Comparison of ENCODE assay signal across 33 cellular contexts in genomic region chr4:53194727-53195126, GRCh38.
"Had no signal": no experiment of that assay in that cellular context is flagged by ENCODE, and none has a peak within 500 bp of the region (broad histone marks: within the 10 kb centered on the region; RNA-seq: fewer than 3 reads in every experiment).

No MANE protein-coding gene starts in this region.

- H3K9me3 ChIP-seq: ascending aorta had no signal

- H3K36me3 ChIP-seq: ascending aorta, cardiac muscle cell, WERI-Rb-1 had no signal

- H3K27ac Mint-ChIP-seq: activated CD4-positive, alpha-beta memory T cell treated with anti-CD3 and anti-CD28 coated beads, Interleukin-2, amount 10 ng/mL, durations not matched to agents 7 days and 5 days; activated CD8-positive, alpha-beta memory T cell treated with anti-CD3 and anti-CD28 coated beads, Interleukin-2, amount 10 ng/mL, durations not matched to agents 7 days and 5 days; activated naive CD4-positive, alpha-beta T cell treated with anti-CD3 and anti-CD28 coated beads, Interleukin-2, amount 10 ng/mL, durations not matched to agents 7 days and 5 days; activated naive CD8-positive, alpha-beta T cell had no signal

- H3K4me1 Mint-ChIP-seq: activated CD4-positive, alpha-beta memory T cell treated with anti-CD3 and anti-CD28 coated beads, Interleukin-2, amount 10 ng/mL, durations not matched to agents 7 days and 5 days; activated naive CD4-positive, alpha-beta T cell treated with anti-CD3 and anti-CD28 coated beads, Interleukin-2, amount 10 ng/mL, durations not matched to agents 7 days and 5 days; central memory CD8-positive, alpha-beta T cell had no signal

- H3K4me3 ChIP-seq: ascending aorta, cardiac muscle cell, K562, SK-N-MC had no signal

- H3K9me3 Mint-ChIP-seq: activated CD4-positive, alpha-beta memory T cell treated with anti-CD3 and anti-CD28 coated beads, Interleukin-2, amount 10 ng/mL, durations not matched to agents 7 days and 5 days; activated naive CD4-positive, alpha-beta T cell treated with anti-CD3 and anti-CD28 coated beads, Interleukin-2, amount 10 ng/mL, durations not matched to agents 7 days and 5 days; central memory CD8-positive, alpha-beta T cell had no signal

- H3K4me3 Mint-ChIP-seq: activated CD4-positive, alpha-beta memory T cell treated with anti-CD3 and anti-CD28 coated beads, Interleukin-2, amount 10 ng/mL, durations not matched to agents 7 days and 5 days; activated CD8-positive, alpha-beta memory T cell treated with anti-CD3 and anti-CD28 coated beads, Interleukin-2, amount 10 ng/mL, durations not matched to agents 7 days and 5 days; activated naive CD4-positive, alpha-beta T cell treated with anti-CD3 and anti-CD28 coated beads, Interleukin-2, amount 10 ng/mL, durations not matched to agents 7 days and 5 days; activated naive CD8-positive, alpha-beta T cell; central memory CD8-positive, alpha-beta T cell had no signal

- H3K4me1 ChIP-seq: ascending aorta had no signal

- H3K27me3 ChIP-seq: ascending aorta, cardiac muscle cell had no signal

- ATAC-seq: activated CD8-positive, alpha-beta memory T cell treated with anti-CD3 and anti-CD28 coated beads, Interleukin-2, amount 10 ng/mL, durations not matched to agents 7 days and 5 days; K562 had no signal

- H3K27me3 Mint-ChIP-seq: activated CD4-positive, alpha-beta memory T cell treated with anti-CD3 and anti-CD28 coated beads, Interleukin-2, amount 10 ng/mL, durations not matched to agents 7 days and 5 days; activated CD8-positive, alpha-beta memory T cell treated with anti-CD3 and anti-CD28 coated beads, Interleukin-2, amount 10 ng/mL, durations not matched to agents 7 days and 5 days; activated naive CD4-positive, alpha-beta T cell treated with anti-CD3 and anti-CD28 coated beads, Interleukin-2, amount 10 ng/mL, durations not matched to agents 7 days and 5 days; activated naive CD8-positive, alpha-beta T cell; central memory CD8-positive, alpha-beta T cell had no signal

- DNase-seq: activated CD4-positive, alpha-beta memory T cell treated with anti-CD3 and anti-CD28 coated beads, Interleukin-2, amount 10 ng/mL, durations not matched to agents 7 days and 5 days; activated CD4-positive, alpha-beta T cell treated with anti-CD3 and anti-CD28 coated beads for 1 hour; activated CD4-positive, alpha-beta T cell treated with anti-CD3 and anti-CD28 coated beads for 48 hours; activated CD4-positive, CD25-positive, alpha-beta regulatory T cell; activated CD8-positive, alpha-beta memory T cell treated with anti-CD3 and anti-CD28 coated beads for 24 hours; activated CD8-positive, alpha-beta memory T cell treated with anti-CD3 and anti-CD28 coated beads, Interleukin-2, amount 10 ng/mL, durations not matched to agents 7 days and 5 days; activated CD8-positive, alpha-beta memory T cell treated with anti-CD3 and anti-CD28 coated beads, Interleukin-2, amount 50 U/mL, for 48 hours; activated effector memory CD4-positive, alpha-beta T cell treated with Interleukin-2 at 50 U/mL for 16 hours; activated naive CD4-positive, alpha-beta T cell treated with anti-CD3 and anti-CD28 coated beads, Interleukin-2, amount 10 ng/mL, durations not matched to agents 7 days and 5 days; activated T-cell treated with anti-CD3 and anti-CD28 coated beads, Interleukin-2, amount 50 U/mL, for 48 hours; amniotic stem cell; NCI-H1092 treated with DMSO at 0.1 percent for 48 hours; NCI-H1417; NCI-H146; NCI-H187 treated with DMSO at 0.1 percent for 48 hours; NCI-H2081; NCI-H2171 treated with DMSO at 0.1 percent for 48 hours; NCI-H2227 treated with DMSO at 0.1 percent for 48 hours; NCI-H446; NCI-H510A treated with DMSO at 0.1 percent for 48 hours; OCI-M1; Right ventricle myocardium superior; SW 1271; T-helper 1 cell; T-helper 2 cell; T-helper 9 cell; WERI-Rb-1 had no signal

- H3K27ac ChIP-seq: ascending aorta, cardiac muscle cell, SK-N-MC, WERI-Rb-1 had no signal

- H3K36me3 Mint-ChIP-seq: activated CD8-positive, alpha-beta memory T cell treated with anti-CD3 and anti-CD28 coated beads, Interleukin-2, amount 10 ng/mL, durations not matched to agents 7 days and 5 days; activated naive CD4-positive, alpha-beta T cell treated with anti-CD3 and anti-CD28 coated beads, Interleukin-2, amount 10 ng/mL, durations not matched to agents 7 days and 5 days had no signal
